ENCODE assay signal across 24 cellular contexts in genomic region chr18:45348974-45349373, GRCh38.
"Had no signal": no experiment of that assay in that cellular context is flagged by ENCODE, and none has a peak within 500 bp of the region (broad histone marks: within the 10 kb centered on the region; RNA-seq: fewer than 3 reads in every experiment).

No MANE protein-coding gene starts in this region.

- H3K27me3 ChIP-seq: colonic mucosa, foreskin keratinocyte, left lung, pancreas, spleen, suprapubic skin, transverse colon, upper lobe of right lung, uterus had no signal

- H3K4me1 Mint-ChIP-seq: central memory CD8-positive, alpha-beta T cell; naive thymus-derived CD8-positive, alpha-beta T cell; stimulated activated naive B cell treated with anti-CD40 and anti-IgM and Interleukin-4, amounts not matched to agents 10 μg/mL and 1 μg/mL and 100 μg/mL, for 72 hours had no signal

- H3K36me3 Mint-ChIP-seq: naive thymus-derived CD8-positive, alpha-beta T cell; stimulated activated naive B cell treated with anti-CD40 and anti-IgM and Interleukin-4, amounts not matched to agents 10 μg/mL and 1 μg/mL and 100 μg/mL, for 72 hours had no signal

- H3K36me3 ChIP-seq: colonic mucosa, left lung, lower lobe of right lung, pancreas, spleen, suprapubic skin, transverse colon, upper lobe of right lung, uterus had no signal

- DNase-seq: colonic mucosa; effector CD8-positive, alpha-beta T cell; endodermal cell; foreskin keratinocyte; kidney; left lung; lower lobe of right lung; naive thymus-derived CD8-positive, alpha-beta T cell; occipital lobe; pancreas; spleen; stimulated activated CD4-positive, alpha-beta T cell treated with anti-CD3 and anti-CD28 coated beads, Interleukin-2, amount 100 ng/mL, for 48 hours; stimulated activated naive B cell treated with anti-CD40 and anti-IgM and Interleukin-4, amounts not matched to agents 10 μg/mL and 1 μg/mL and 100 μg/mL, for 72 hours; transverse colon; upper lobe of right lung; uterus had no signal

- H3K27ac Mint-ChIP-seq: dendritic cell treated with granulocyte-macrophage colony-stimulating factor and Interleukin-4, amounts not matched to agents 40 ng/mL and 50 ng/mL, for 4 days; endodermal cell; naive thymus-derived CD8-positive, alpha-beta T cell; progenitor cell of endocrine pancreas; stimulated activated naive B cell treated with anti-CD40 and anti-IgM and Interleukin-4, amounts not matched to agents 10 μg/mL and 1 μg/mL and 100 μg/mL, for 72 hours; stimulated activated naive CD8-positive, alpha-beta T cell treated with anti-CD3 and anti-CD28 coated beads, Interleukin-15, Interleukin-2, amounts not matched to agents 100 ng/mL and 50 ng/mL, for 24 hours had no signal

- H3K4me3 ChIP-seq: colonic mucosa, left lung, lower lobe of right lung, pancreas, skin epidermis, spleen, suprapubic skin, transverse colon, upper lobe of right lung, uterus had no signal

- H3K27ac ChIP-seq: colonic mucosa, epithelial cell of prostate, foreskin keratinocyte, left lung, lower lobe of right lung, pancreas, skin epidermis, spleen, suprapubic skin, transverse colon, upper lobe of right lung, uterus had no signal

- H3K27me3 Mint-ChIP-seq: dendritic cell treated with granulocyte-macrophage colony-stimulating factor and Interleukin-4, amounts not matched to agents 40 ng/mL and 50 ng/mL, for 4 days had no signal

- H3K4me3 Mint-ChIP-seq: central memory CD8-positive, alpha-beta T cell; dendritic cell treated with granulocyte-macrophage colony-stimulating factor and Interleukin-4, amounts not matched to agents 40 ng/mL and 50 ng/mL, for 4 days; endodermal cell; naive thymus-derived CD8-positive, alpha-beta T cell; stimulated activated naive B cell treated with anti-CD40 and anti-IgM and Interleukin-4, amounts not matched to agents 10 μg/mL and 1 μg/mL and 100 μg/mL, for 72 hours; stimulated activated naive CD8-positive, alpha-beta T cell treated with anti-CD3 and anti-CD28 coated beads, Interleukin-15, Interleukin-2, amounts not matched to agents 100 ng/mL and 50 ng/mL, for 24 hours had no signal

- H3K9me3 Mint-ChIP-seq: central memory CD8-positive, alpha-beta T cell; dendritic cell treated with granulocyte-macrophage colony-stimulating factor and Interleukin-4, amounts not matched to agents 40 ng/mL and 50 ng/mL, for 4 days; endodermal cell; stimulated activated naive B cell treated with anti-CD40 and anti-IgM and Interleukin-4, amounts not matched to agents 10 μg/mL and 1 μg/mL and 100 μg/mL, for 72 hours; stimulated activated naive CD8-positive, alpha-beta T cell treated with anti-CD3 and anti-CD28 coated beads, Interleukin-15, Interleukin-2, amounts not matched to agents 100 ng/mL and 50 ng/mL, for 24 hours had no signal

- H3K4me1 ChIP-seq: colonic mucosa, left lung, lower lobe of right lung, pancreas, spleen, transverse colon, upper lobe of right lung, uterus had no signal

- H3K9me3 ChIP-seq: colonic mucosa, left lung, lower lobe of right lung, pancreas, spleen, suprapubic skin, transverse colon, upper lobe of right lung, uterus had no signal

- ATAC-seq: esophagus mucosa; foreskin keratinocyte; left lung; lower lobe of right lung; naive thymus-derived CD8-positive, alpha-beta T cell; pancreas; stimulated activated naive B cell treated with anti-CD40 and anti-IgM and Interleukin-4, amounts not matched to agents 10 μg/mL and 1 μg/mL and 100 μg/mL, for 72 hours; upper lobe of right lung had no signal
